ENCODE assay signal across 1 cellular context in the genomic region with DNA sequence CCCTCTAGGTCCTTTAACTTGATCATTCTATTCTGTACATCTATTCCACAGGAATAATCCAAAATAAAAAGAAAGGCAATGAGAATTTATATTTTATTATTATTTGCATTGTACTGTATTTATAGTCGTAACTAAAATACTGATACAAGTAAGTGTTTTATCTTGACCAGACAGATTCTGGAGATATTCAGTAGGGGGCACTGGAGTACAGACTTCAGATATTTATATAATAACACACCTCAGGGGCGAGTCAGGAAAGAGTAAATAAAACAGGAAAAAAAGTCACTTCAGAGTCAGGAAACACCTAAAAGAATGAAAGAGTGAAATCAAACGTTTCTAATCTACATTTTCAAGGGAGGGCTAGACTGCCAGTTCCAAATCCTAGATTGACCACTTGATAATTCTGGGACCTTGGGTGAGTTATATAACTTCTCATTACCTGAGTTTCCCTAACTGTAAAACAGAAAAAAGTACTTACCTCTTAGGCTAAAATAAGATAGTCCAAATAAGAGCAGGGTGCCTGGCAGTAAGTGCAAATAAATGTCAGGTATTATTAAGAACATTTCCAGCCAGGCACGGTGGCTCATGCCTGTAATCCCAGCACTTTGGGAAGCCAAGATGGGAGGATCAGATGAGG.
TF ChIP-seq lines count a peak whose summit lies in the region.

No MANE protein-coding gene starts in this region.

TF ChIP-seq in GM23338, 12 proteins besides CTCF, POLR2A, EP300 and RAD21 (continued from another document):
- TF ChIP-seq, protein P1, sequence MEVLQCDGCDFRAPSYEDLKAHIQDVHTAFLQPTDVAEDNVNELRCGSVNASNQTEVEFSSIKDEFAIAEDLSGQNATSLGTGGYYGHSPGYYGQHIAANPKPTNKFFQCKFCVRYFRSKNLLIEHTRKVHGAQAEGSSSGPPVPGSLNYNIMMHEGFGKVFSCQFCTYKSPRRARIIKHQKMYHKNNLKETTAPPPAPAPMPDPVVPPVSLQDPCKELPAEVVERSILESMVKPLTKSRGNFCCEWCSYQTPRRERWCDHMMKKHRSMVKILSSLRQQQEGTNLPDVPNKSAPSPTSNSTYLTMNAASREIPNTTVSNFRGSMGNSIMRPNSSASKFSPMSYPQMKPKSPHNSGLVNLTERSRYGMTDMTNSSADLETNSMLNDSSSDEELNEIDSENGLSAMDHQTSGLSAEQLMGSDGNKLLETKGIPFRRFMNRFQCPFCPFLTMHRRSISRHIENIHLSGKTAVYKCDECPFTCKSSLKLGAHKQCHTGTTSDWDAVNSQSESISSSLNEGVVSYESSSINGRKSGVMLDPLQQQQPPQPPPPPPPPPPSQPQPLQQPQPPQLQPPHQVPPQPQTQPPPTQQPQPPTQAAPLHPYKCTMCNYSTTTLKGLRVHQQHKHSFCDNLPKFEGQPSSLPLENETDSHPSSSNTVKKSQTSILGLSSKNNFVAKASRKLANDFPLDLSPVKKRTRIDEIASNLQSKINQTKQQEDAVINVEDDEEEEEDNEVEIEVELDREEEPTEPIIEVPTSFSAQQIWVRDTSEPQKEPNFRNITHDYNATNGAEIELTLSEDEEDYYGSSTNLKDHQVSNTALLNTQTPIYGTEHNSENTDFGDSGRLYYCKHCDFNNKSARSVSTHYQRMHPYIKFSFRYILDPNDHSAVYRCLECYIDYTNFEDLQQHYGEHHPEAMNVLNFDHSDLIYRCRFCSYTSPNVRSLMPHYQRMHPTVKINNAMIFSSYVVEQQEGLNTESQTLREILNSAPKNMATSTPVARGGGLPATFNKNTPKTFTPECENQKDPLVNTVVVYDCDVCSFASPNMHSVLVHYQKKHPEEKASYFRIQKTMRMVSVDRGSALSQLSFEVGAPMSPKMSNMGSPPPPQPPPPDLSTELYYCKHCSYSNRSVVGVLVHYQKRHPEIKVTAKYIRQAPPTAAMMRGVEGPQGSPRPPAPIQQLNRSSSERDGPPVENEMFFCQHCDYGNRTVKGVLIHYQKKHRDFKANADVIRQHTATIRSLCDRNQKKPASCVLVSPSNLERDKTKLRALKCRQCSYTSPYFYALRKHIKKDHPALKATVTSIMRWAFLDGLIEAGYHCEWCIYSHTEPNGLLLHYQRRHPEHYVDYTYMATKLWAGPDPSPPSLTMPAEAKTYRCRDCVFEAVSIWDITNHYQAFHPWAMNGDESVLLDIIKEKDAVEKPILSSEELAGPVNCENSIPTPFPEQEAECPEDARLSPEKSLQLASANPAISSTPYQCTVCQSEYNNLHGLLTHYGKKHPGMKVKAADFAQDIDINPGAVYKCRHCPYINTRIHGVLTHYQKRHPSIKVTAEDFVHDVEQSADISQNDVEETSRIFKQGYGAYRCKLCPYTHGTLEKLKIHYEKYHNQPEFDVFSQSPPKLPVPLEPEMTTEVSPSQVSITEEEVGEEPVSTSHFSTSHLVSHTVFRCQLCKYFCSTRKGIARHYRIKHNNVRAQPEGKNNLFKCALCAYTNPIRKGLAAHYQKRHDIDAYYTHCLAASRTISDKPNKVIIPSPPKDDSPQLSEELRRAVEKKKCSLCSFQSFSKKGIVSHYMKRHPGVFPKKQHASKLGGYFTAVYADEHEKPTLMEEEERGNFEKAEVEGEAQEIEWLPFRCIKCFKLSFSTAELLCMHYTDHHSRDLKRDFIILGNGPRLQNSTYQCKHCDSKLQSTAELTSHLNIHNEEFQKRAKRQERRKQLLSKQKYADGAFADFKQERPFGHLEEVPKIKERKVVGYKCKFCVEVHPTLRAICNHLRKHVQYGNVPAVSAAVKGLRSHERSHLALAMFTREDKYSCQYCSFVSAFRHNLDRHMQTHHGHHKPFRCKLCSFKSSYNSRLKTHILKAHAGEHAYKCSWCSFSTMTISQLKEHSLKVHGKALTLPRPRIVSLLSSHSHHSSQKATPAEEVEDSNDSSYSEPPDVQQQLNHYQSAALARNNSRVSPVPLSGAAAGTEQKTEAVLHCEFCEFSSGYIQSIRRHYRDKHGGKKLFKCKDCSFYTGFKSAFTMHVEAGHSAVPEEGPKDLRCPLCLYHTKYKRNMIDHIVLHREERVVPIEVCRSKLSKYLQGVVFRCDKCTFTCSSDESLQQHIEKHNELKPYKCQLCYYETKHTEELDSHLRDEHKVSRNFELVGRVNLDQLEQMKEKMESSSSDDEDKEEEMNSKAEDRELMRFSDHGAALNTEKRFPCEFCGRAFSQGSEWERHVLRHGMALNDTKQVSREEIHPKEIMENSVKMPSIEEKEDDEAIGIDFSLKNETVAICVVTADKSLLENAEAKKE (CRISPR knock-in tag; IDR thresholded peaks at IDR 0.05), result no peak
- TF ChIP-seq, protein P2, sequence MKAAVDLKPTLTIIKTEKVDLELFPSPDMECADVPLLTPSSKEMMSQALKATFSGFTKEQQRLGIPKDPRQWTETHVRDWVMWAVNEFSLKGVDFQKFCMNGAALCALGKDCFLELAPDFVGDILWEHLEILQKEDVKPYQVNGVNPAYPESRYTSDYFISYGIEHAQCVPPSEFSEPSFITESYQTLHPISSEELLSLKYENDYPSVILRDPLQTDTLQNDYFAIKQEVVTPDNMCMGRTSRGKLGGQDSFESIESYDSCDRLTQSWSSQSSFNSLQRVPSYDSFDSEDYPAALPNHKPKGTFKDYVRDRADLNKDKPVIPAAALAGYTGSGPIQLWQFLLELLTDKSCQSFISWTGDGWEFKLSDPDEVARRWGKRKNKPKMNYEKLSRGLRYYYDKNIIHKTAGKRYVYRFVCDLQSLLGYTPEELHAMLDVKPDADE (IDR thresholded peaks at IDR 0.05), result no peak
TF ChIP-seq in GM23338: peak in this region for 0.
